Comparison of ENCODE assay signal across 9 cellular contexts in genomic region chr5:157222506-157223230, GRCh38. TPM values are rescaled to one million over a fixed set of nuclear protein-coding genes. Genes with fewer than 3 reads are reported as not detected.
DNase-seq lines count a peak whose midpoint lies in the region; ATAC-seq and TF ChIP-seq lines count a peak whose summit lies in the region.
"Had no signal": no experiment of that assay in that cellular context is flagged by ENCODE, and none has a peak within 500 bp of the region (broad histone marks: within the 10 kb centered on the region; RNA-seq: fewer than 3 reads in every experiment).

No MANE protein-coding gene starts in this region.

- H3K9ac ChIP-seq in MM.1S (ENCODE audit: low read length) = no peak overlapping the region

- H3K27me3 Mint-ChIP-seq in CD4-positive, CD25-positive, alpha-beta regulatory T cell = no peaks in the 10 kb centered on the region
- H3K27me3 Mint-ChIP-seq in activated T-helper 17 cell treated with anti-CD3 and anti-CD28 coated beads, Interleukin-2, amount 50 U/mL, for 72 hours = no peaks in the 10 kb centered on the region

- peak overlapping the region; percentile 90 to 99 (median 93) for H3K27ac Mint-ChIP-seq in CD4-positive, CD25-positive, alpha-beta regulatory T cell
- H3K27ac Mint-ChIP-seq in activated T-helper 17 cell treated with anti-CD3 and anti-CD28 coated beads, Interleukin-2, amount 50 U/mL, for 72 hours = peak overlapping the region; percentile 98

- no peaks in the 10 kb centered on the region for H3K27me3 ChIP-seq in CD4-positive, CD25-positive, alpha-beta regulatory T cell (ENCODE audit: control insufficient read depth, insufficient read depth, low read length)
- no peaks in the 10 kb centered on the region for H3K27me3 ChIP-seq in MM.1S (replicated peaks; ENCODE audit: insufficient read depth, low read length)

- peaks cover 67% of the 10 kb centered on the region for H3K36me3 Mint-ChIP-seq in CD4-positive, CD25-positive, alpha-beta regulatory T cell
- peaks cover 100% of the 10 kb centered on the region for H3K36me3 Mint-ChIP-seq in activated T-helper 17 cell treated with anti-CD3 and anti-CD28 coated beads, Interleukin-2, amount 50 U/mL, for 72 hours (ENCODE audit: low read depth)

- H3K4me1 ChIP-seq in CD4-positive, CD25-positive, alpha-beta regulatory T cell (ENCODE audit: control insufficient read depth, insufficient read depth, low read length, poor library complexity, severe bottlenecking) = peaks cover 88% of the 10 kb centered on the region
- peaks cover 18% of the 10 kb centered on the region for H3K4me1 ChIP-seq in MM.1S (ENCODE audit: low read length)

- H3K79me2 ChIP-seq in MM.1S (ENCODE audit: low read length) = no peaks in the 10 kb centered on the region

- no peaks in the 10 kb centered on the region for H3K9me3 ChIP-seq in CD4-positive, CD25-positive, alpha-beta regulatory T cell (ENCODE audit: control insufficient read depth in 2 of 2, low read length in 2 of 2)
- no peaks in the 10 kb centered on the region for H3K9me3 ChIP-seq in MM.1S (replicated peaks; ENCODE audit: insufficient read depth, low read length)

- TF ChIP-seq CTCF in MM.1S (IDR thresholded peaks at IDR 0.05; ENCODE audit: low read length) = no peak

- peak; percentile 84 to 86 for ATAC-seq in CD4-positive, CD25-positive, alpha-beta regulatory T cell (ENCODE audit: low read depth in 2 of 2)
- peak; percentile 69 for ATAC-seq in activated T-helper 17 cell treated with anti-CD3 and anti-CD28 coated beads, Interleukin-2, amount 50 U/mL, for 72 hours (replicated peaks)

- H3K4me2 ChIP-seq in MM.1S (ENCODE audit: low read depth, low read length) = no peak overlapping the region

- H3K27ac ChIP-seq in CD4-positive, CD25-positive, alpha-beta regulatory T cell (ENCODE audit: insufficient read depth, low read length, poor library complexity, severe bottlenecking) = peak overlapping the region; percentile 75
- no peak overlapping the region for H3K27ac ChIP-seq in MM.1S (ENCODE audit: low read length)

- peaks cover 7% of the 10 kb centered on the region; the same call in 1 of the 2 replicates for H3F3A ChIP-seq in MM.1S (ENCODE audit: insufficient read depth, low read length)

- H3K4me3 ChIP-seq in CD4-positive, CD25-positive, alpha-beta regulatory T cell (ENCODE audit: low read depth, low read length) = peak overlapping the region; percentile 63
- no peak overlapping the region for H3K4me3 ChIP-seq in MM.1S (ENCODE audit: low read length)

- peaks cover 97% of the 10 kb centered on the region for H3K36me3 ChIP-seq in CD4-positive, CD25-positive, alpha-beta regulatory T cell (ENCODE audit: control insufficient read depth, insufficient read depth, low read length)
- no peaks in the 10 kb centered on the region for H3K36me3 ChIP-seq in MM.1S (replicated peaks; ENCODE audit: insufficient read depth, low read length)

- H2AFZ ChIP-seq in MM.1S (ENCODE audit: low read length) = no peak overlapping the region

- H3K4me1 Mint-ChIP-seq in CD4-positive, CD25-positive, alpha-beta regulatory T cell = peaks cover 54 to 94% (median 70%) of the 10 kb centered on the region in 4 donors
- H3K4me1 Mint-ChIP-seq in activated T-helper 17 cell treated with anti-CD3 and anti-CD28 coated beads, Interleukin-2, amount 50 U/mL, for 72 hours = peaks cover 55% of the 10 kb centered on the region

- no peaks in the 10 kb centered on the region for H3K9me3 Mint-ChIP-seq in CD4-positive, CD25-positive, alpha-beta regulatory T cell
- no peaks in the 10 kb centered on the region for H3K9me3 Mint-ChIP-seq in activated T-helper 17 cell treated with anti-CD3 and anti-CD28 coated beads, Interleukin-2, amount 50 U/mL, for 72 hours

- H3K9me2 ChIP-seq in MM.1S (replicated peaks; ENCODE audit: insufficient read depth, low read length) = no peaks in the 10 kb centered on the region

- DNase-seq in CD4-positive, CD25-positive, alpha-beta regulatory T cell = peak; percentile 35 to 75 (median 47)
- DNase-seq in MM.1S (peak; percentile 26), non-pigmented ciliary epithelial cell (ENCODE audit: low read depth) (peak; percentile 36), iPS-NIHi11 (ENCODE audit: low spot score) (no peak), NCI-H2029 (lab: John Stamatoyannopoulos, UW) (no peak), nucleus accumbens (lab: John Stamatoyannopoulos, UW) (no peak), NCI-H748 (lab: John Stamatoyannopoulos, UW; ENCODE audit: unreplicated experiment) (no peak)
- DNase-seq: Right ventricle myocardium superior had no signal

- no peaks in the 10 kb centered on the region for H4K20me1 ChIP-seq in MM.1S (ENCODE audit: insufficient read depth, low read length)

- H3K4me3 Mint-ChIP-seq in CD4-positive, CD25-positive, alpha-beta regulatory T cell = peak overlapping the region; percentile 52 to 84 (median 66)
- H3K4me3 Mint-ChIP-seq in activated T-helper 17 cell treated with anti-CD3 and anti-CD28 coated beads, Interleukin-2, amount 50 U/mL, for 72 hours = peak overlapping the region; percentile 87

RNA-seq across cellular contexts. Expression of gene ITK, which starts 42.0 kb away (rescaled TPM):
- total RNA-seq in CD4-positive, CD25-positive, alpha-beta regulatory T cell = 550 TPM
- polyA plus RNA-seq in CD4-positive, CD25-positive, alpha-beta regulatory T cell = 100 to 1,000 TPM; 146 to 222 (median 169) TPM
- total RNA-seq in activated T-helper 17 cell treated with anti-CD3 and anti-CD28 coated beads, Interleukin-2, amount 50 U/mL, for 72 hours = 100 to 1,000 TPM; 144 to 277 TPM

RNA-seq across cellular contexts. Expression of gene CYFIP2, which starts 43.3 kb away (rescaled TPM):
- 357 TPM for total RNA-seq in CD4-positive, CD25-positive, alpha-beta regulatory T cell
- 100 to 1,000 TPM; 332 to 383 (median 360) TPM for polyA plus RNA-seq in CD4-positive, CD25-positive, alpha-beta regulatory T cell
- 100 to 1,000 TPM; 269 to 291 TPM for total RNA-seq in activated T-helper 17 cell treated with anti-CD3 and anti-CD28 coated beads, Interleukin-2, amount 50 U/mL, for 72 hours

RNA-seq across cellular contexts. Expression of gene GARIN3, which starts 56.6 kb away (rescaled TPM):
- total RNA-seq in CD4-positive, CD25-positive, alpha-beta regulatory T cell = not detected
- not detected for polyA plus RNA-seq in CD4-positive, CD25-positive, alpha-beta regulatory T cell
- under 1 TPM; 0.09 to 0.85 TPM for total RNA-seq in activated T-helper 17 cell treated with anti-CD3 and anti-CD28 coated beads, Interleukin-2, amount 50 U/mL, for 72 hours
- total RNA-seq: Right ventricle myocardium superior had no signal

Comparison
In these comparisons a context has a peak if more than half of its experiments do, and no peak if none do; other contexts are left out.
1. DNase-seq: peak in CD4-positive, CD25-positive, alpha-beta regulatory T cell (3 of 3), MM.1S (single experiment) and non-pigmented ciliary epithelial cell (single experiment); none in iPS-NIHi11 (single experiment), NCI-H2029 (single experiment), nucleus accumbens (0 of 56) and NCI-H748 (single experiment).